8 cellular contexts compared by ENCODE assay signal in the genomic region with DNA sequence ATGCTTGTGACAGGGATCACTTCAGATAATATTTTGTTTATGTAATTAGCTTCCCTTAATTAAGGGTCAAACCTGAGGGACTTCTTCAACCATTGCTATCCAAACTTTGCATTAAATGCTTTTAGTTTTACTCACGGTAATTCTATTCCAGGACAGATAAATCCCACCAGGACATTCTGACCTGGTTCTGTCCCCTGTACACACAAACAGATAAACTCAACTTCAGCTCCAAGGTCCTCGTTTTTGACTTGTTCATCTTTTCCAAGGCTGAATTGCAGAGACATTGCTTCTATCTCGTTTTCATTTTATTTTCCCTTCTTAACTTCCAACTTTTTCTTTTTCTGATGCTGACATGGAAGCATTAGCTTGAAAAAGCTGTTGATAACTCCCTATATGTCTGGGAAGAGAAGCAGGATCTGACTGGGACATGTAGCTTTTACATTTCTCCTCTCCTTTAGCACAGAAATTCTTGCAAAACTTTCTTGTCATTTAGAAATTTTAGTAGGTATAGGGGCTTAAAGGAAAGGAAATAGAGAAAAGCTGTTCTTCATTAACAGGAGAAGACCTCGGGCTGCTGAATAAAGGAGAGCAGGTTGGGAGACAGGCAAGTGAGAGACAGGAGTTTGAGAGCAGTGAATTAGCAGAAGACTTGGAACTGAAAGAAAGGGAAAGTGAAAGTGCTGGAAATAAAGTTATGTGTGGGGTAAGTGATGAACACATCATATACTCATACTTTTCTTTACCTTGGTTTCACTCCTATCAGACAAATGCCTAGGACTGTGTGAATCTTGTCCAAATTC.
DNase-seq lines count a peak whose midpoint lies in the region; ATAC-seq, FAIRE-seq and TF ChIP-seq lines count a peak whose summit lies in the region.

No MANE protein-coding gene starts in this region.

- H3K4me1 Mint-ChIP-seq in astrocyte (ENCODE audit: low read depth, unreplicated experiment) = peaks cover 9% of the 10 kb centered on the region

- DNase-seq in A172 (ENCODE audit: low spot score) = peak; percentile 70
- peak; percentile 36 for DNase-seq in astrocyte (ENCODE audit: low read depth)
- DNase-seq in lower lobe of right lung = no peak
- no peak for DNase-seq in NCI-H146 treated with DMSO at 0.1 percent for 48 hours (lab: John Stamatoyannopoulos, UW; ENCODE audit: unreplicated experiment)
- DNase-seq in NCI-H526 (lab: John Stamatoyannopoulos, UW) = no peak
- DNase-seq in DMS 273 (lab: John Stamatoyannopoulos, UW; ENCODE audit: unreplicated experiment) = no peak

- H3K4me3 Mint-ChIP-seq in astrocyte (ENCODE audit: unreplicated experiment) = peak overlapping the region; percentile 37

- H3K4me3 ChIP-seq in Loucy (ENCODE audit: low read length, poor library complexity, severe bottlenecking) = peak overlapping the region; percentile 65
- H3K4me3 ChIP-seq in astrocyte (ENCODE audit: insufficient read depth, low read depth, low read length) = peak overlapping the region; percentile 12
- peak overlapping the region; percentile 41 for H3K4me3 ChIP-seq in lower lobe of right lung

- intact Hi-C loops in lower lobe of right lung (cut with DNase I) = no loop called here

- H3K36me3 ChIP-seq in Loucy (ENCODE audit: insufficient read depth, low read length) = no peaks in the 10 kb centered on the region
- H3K36me3 ChIP-seq in astrocyte (ENCODE audit: insufficient read depth, low read length) = no peaks in the 10 kb centered on the region
- no peaks in the 10 kb centered on the region for H3K36me3 ChIP-seq in lower lobe of right lung

- H3K27me3 ChIP-seq in Loucy (ENCODE audit: insufficient read depth, low read length, poor library complexity, severe bottlenecking) = no peaks in the 10 kb centered on the region
- no peaks in the 10 kb centered on the region for H3K27me3 ChIP-seq in astrocyte (ENCODE audit: insufficient read depth, low read length)
- no peaks in the 10 kb centered on the region for H3K27me3 ChIP-seq in lower lobe of right lung (ENCODE audit: low read depth)

- FAIRE-seq in astrocyte (lab: Jason Lieb, UNC) = no peak

- no peaks in the 10 kb centered on the region for H3K27me3 Mint-ChIP-seq in astrocyte (ENCODE audit: low read depth, unreplicated experiment)

- ATAC-seq in GM19043 (IDR thresholded peaks at IDR 0.05; ENCODE audit: low read depth, unreplicated experiment) (peak; percentile 62), lower lobe of right lung (peak; percentile 56 to 81)

- no peaks in the 10 kb centered on the region for H4K20me1 ChIP-seq in Loucy (ENCODE audit: insufficient read depth, low read length, poor library complexity, severe bottlenecking)
- H4K20me1 ChIP-seq in astrocyte (ENCODE audit: insufficient read depth, low read length) = no peaks in the 10 kb centered on the region

- H3K9me3 ChIP-seq in Loucy (ENCODE audit: insufficient read depth, low read depth, low read length) (no peaks in the 10 kb centered on the region), astrocyte (ENCODE audit: insufficient read depth, low read depth, low read length) (no peaks in the 10 kb centered on the region), lower lobe of right lung (no peaks in the 10 kb centered on the region)

- no peaks in the 10 kb centered on the region for H3K9me2 ChIP-seq in Loucy (replicated peaks; ENCODE audit: low read depth, low read length)

- no peaks in the 10 kb centered on the region for H3K36me3 Mint-ChIP-seq in astrocyte (ENCODE audit: low read depth, unreplicated experiment)

- H3K4me1 ChIP-seq in Loucy (ENCODE audit: insufficient read depth, low read length, poor library complexity, severe bottlenecking) (peaks cover 12% of the 10 kb centered on the region), astrocyte (ENCODE audit: insufficient read depth, low read length) (no peaks in the 10 kb centered on the region), lower lobe of right lung (no peaks in the 10 kb centered on the region)

- TF ChIP-seq CTCF in Loucy (conservative IDR thresholded peaks at IDR 0.05; ENCODE audit: low read length) = no peak
- no peak for TF ChIP-seq CTCF in astrocyte (IDR thresholded peaks at IDR 0.05; ENCODE audit: insufficient read depth, low read depth, low read length)
- TF ChIP-seq CTCF in lower lobe of right lung (IDR thresholded peaks at IDR 0.05) = no peak

- H3K79me2 ChIP-seq in Loucy (ENCODE audit: insufficient read depth, low read length) (no peaks in the 10 kb centered on the region), astrocyte (ENCODE audit: insufficient read depth, low read length) (no peaks in the 10 kb centered on the region)

- H3K4me2 ChIP-seq in Loucy (ENCODE audit: low read depth, low read length, poor library complexity, severe bottlenecking) (peak overlapping the region; percentile 74), astrocyte (ENCODE audit: low read length) (peak overlapping the region; percentile 74)

- H2AFZ ChIP-seq in Loucy (ENCODE audit: low read length) = peak overlapping the region; percentile 89
- peak overlapping the region; percentile 31 for H2AFZ ChIP-seq in astrocyte (ENCODE audit: low read depth, low read length)

- no peaks in the 10 kb centered on the region for H3F3A ChIP-seq in Loucy (ENCODE audit: low read depth)

- H3K27ac Mint-ChIP-seq in astrocyte (ENCODE audit: unreplicated experiment) = peak overlapping the region; percentile 6

- H3K9me3 Mint-ChIP-seq in astrocyte (ENCODE audit: unreplicated experiment) = no peaks in the 10 kb centered on the region

- no peak overlapping the region for H3K27ac ChIP-seq in astrocyte (ENCODE audit: low read depth, low read length)
- H3K27ac ChIP-seq in lower lobe of right lung = peak overlapping the region; percentile 47

- H3K9ac ChIP-seq in Loucy (ENCODE audit: low read depth, low read length, poor library complexity, severe bottlenecking) = peak overlapping the region; percentile 54
- H3K9ac ChIP-seq in astrocyte (ENCODE audit: low read length) = peak overlapping the region; percentile 33

Comparison
In these comparisons a context has a peak if more than half of its experiments do, and no peak if none do; other contexts are left out.
1. DNase-seq: peak in A172 (single experiment) and astrocyte (single experiment); none in lower lobe of right lung (single experiment), NCI-H146 treated with DMSO at 0.1 percent for 48 hours (single experiment), NCI-H526 (0 of 2) and DMS 273 (single experiment).
2. H3K4me3 ChIP-seq: peak in every context shown above with its lines; median percentile 65 in Loucy; 41 in lower lobe of right lung; 12 in astrocyte.